Comparison of ENCODE assay signal across 11 cellular contexts in genomic region chr5:95237324-95237723, GRCh38. TPM values are rescaled to one million over a fixed set of nuclear protein-coding genes. Genes with fewer than 3 reads are reported as not detected.
"Had no signal": no experiment of that assay in that cellular context is flagged by ENCODE, and none has a peak within 500 bp of the region (broad histone marks: within the 10 kb centered on the region; RNA-seq: fewer than 3 reads in every experiment).

No MANE protein-coding gene starts in this region.

- H3K4me3 ChIP-seq: stomach, testis, upper lobe of left lung had no signal

- DNase-seq: activated CD4-positive, alpha-beta T cell treated with anti-CD3 and anti-CD28 coated beads for 1 hour; activated CD4-positive, alpha-beta T cell treated with anti-CD3 and anti-CD28 coated beads, Interleukin-2, amount 50 U/mL, for 4 hours; activated naive CD4-positive, alpha-beta T cell treated with anti-CD3 and anti-CD28 coated beads, Interleukin-2, amount 10 ng/mL, durations not matched to agents 7 days and 5 days; foreskin melanocyte; immature natural killer cell; stimulated activated CD4-positive, alpha-beta T cell treated with anti-CD3 and anti-CD28 coated beads, Interleukin-1b, Interleukin-23, amount 100 ng/mL, for 48 hours; stomach; testis; upper lobe of left lung had no signal

- H3K36me3 ChIP-seq: stomach, upper lobe of left lung had no signal

- ATAC-seq: natural killer cell treated with Interleukin-12 subunit alpha and Interleukin-12 subunit beta and Interleukin-15 and Interleukin-18, amount 100 ng/mL, for 72 hours had no signal

- H3K27ac ChIP-seq: stomach, testis, upper lobe of left lung had no signal

- H3K27me3 ChIP-seq: stomach, testis, upper lobe of left lung had no signal

- H3K4me1 ChIP-seq: stomach, testis, upper lobe of left lung had no signal

- H3K9me3 ChIP-seq: testis had no signal

RNA-seq across cellular contexts. Expression of gene MCTP1, which starts 47.6 kb away (rescaled TPM):
- total RNA-seq: activated T-helper 2 cell treated with anti-CD3 and anti-CD28 coated beads, Interferon-gamma antibody, Interleukin-2, Interleukin-4, amounts not matched to agents 10 μg/mL and 5 μg/mL and 100 μg/mL, durations not matched to agents 14 hours and 24 hours and 36 hours had no signal
